In the genomic region with DNA sequence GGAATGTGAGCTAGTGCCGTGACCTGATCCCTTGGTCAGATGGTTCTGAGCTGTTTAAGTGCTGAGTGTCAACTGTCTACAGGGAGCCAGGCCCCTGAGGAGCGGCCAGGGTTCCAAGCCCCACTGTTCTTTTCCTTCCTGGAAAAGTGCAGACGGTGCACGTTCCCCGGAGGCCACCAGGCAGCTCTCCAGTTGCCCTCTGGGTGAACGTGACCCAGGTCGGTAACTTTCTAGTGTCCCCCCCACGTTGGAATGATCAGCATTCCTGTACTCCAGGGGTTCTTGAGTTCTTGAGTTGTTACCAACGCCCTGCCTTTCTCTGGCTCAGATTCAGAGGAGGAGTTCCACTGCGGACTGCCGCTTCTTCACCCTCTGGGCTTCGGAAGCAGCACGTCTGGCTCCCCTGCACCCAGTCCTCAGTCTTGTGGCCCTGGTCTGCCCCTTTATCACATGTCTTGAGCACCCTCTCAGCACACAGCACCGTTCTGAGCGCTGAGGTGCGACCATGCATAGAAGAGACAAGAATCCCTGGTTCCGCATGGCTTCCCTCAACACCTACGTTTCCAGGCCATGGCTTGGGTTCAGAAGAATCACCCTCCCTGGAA, we compare ENCODE assay signal across 13 cellular contexts.
DNase-seq lines count a peak whose midpoint lies in the region; ATAC-seq and TF ChIP-seq lines count a peak whose summit lies in the region.
"Had no signal": no experiment of that assay in that cellular context is flagged by ENCODE, and none has a peak within 500 bp of the region (broad histone marks: within the 10 kb centered on the region; RNA-seq: fewer than 3 reads in every experiment).

No MANE protein-coding gene starts in this region.

- no peak for TF ChIP-seq POLR2A in ovary (IDR thresholded peaks at IDR 0.05)

- peak; percentile 87 for ATAC-seq in Right ventricle myocardium superior (ENCODE audit: poor library complexity)
- ATAC-seq: activated CD4-positive, CD25-positive, alpha-beta regulatory T cell treated with anti-CD3 and anti-CD28 coated beads, Interleukin-2, amount 50 U/mL, for 24 hours; PC-3 had no signal

- TF ChIP-seq CTCF in ovary (IDR thresholded peaks at IDR 0.05) (no peak), BE2C (IDR thresholded peaks at IDR 0.05; ENCODE audit: low read depth, low read length) (no peak)

- WGBS in ovary, 3 donors, result 39 to 42% (median 41%) methylated on average over 18 of the region's 18 CpGs

- H3K27me3 ChIP-seq in BLaER1 treated with 17β-estradiol and CSF1 and Interleukin-3, amounts not matched to agents 10 nM and 100 nM, result no peaks in the 10 kb centered on the region; a peak in 1 of 22 replicates
- H3K27me3 ChIP-seq in ovary (no peaks in the 10 kb centered on the region), BE2C (no peaks in the 10 kb centered on the region), Karpas-422 (ENCODE audit: low read length) (no peaks in the 10 kb centered on the region)

- no peak overlapping the region for H2AFZ ChIP-seq in Karpas-422 (ENCODE audit: low read length)

- H3K9me2 ChIP-seq in Karpas-422 (replicated peaks; ENCODE audit: insufficient read depth, low read length), result no peaks in the 10 kb centered on the region

- TF ChIP-seq EP300 in ovary (IDR thresholded peaks at IDR 0.05), result no peak

- H3K4me1 ChIP-seq in BLaER1 treated with 17β-estradiol and CSF1 and Interleukin-3, amounts not matched to agents 10 nM and 100 nM, result peaks cover 18 to 38% (median 25%) of the 10 kb centered on the region in 10 experiments
- H3K4me1 ChIP-seq in ovary (ENCODE audit: insufficient read depth) (peaks cover 16% of the 10 kb centered on the region), BE2C (no peaks in the 10 kb centered on the region), Karpas-422 (ENCODE audit: low read length) (no peaks in the 10 kb centered on the region)

- peak overlapping the region in 2 of 11 experiments; percentile 1 to 10; a peak in 3 of 22 replicates for H3K9ac ChIP-seq in BLaER1 treated with 17β-estradiol and CSF1 and Interleukin-3, amounts not matched to agents 10 nM and 100 nM
- H3K9ac ChIP-seq in SK-N-MC (ENCODE audit: insufficient read length) (no peak overlapping the region), Karpas-422 (ENCODE audit: low read length) (no peak overlapping the region)

- no peaks in the 10 kb centered on the region for H3K79me2 ChIP-seq in Karpas-422 (ENCODE audit: low read length)

- DNase-seq in SK-N-MC (ENCODE audit: low read depth, low spot score) (no peak), Right ventricle myocardium superior (peak; percentile 81), ovary (peak in 3 of 5 donors; percentile 52 to 82 (median 78)), middle frontal gyrus (ENCODE audit: extremely low spot score, low spot score) (no peak), BE2C (no peak), Karpas-422 (no peak), hepatic stellate cell (ENCODE audit: low spot score) (no peak)
- DNase-seq: activated effector memory CD4-positive, alpha-beta T cell treated with anti-CD3 and anti-CD28 coated beads, Interleukin-2, amount 50 U/mL, for 16 hours; AML-193; NCI-H1436 treated with DMSO at 0.1 percent for 48 hours; PC-3 had no signal

- no peak overlapping the region for H3K27ac ChIP-seq in BLaER1 treated with 17β-estradiol and CSF1 and Interleukin-3, amounts not matched to agents 10 nM and 100 nM
- peak overlapping the region; percentile 70; the same call in 1 of the 2 replicates for H3K27ac ChIP-seq in SK-N-MC
- H3K27ac ChIP-seq in ovary, result no peak overlapping the region
- H3K27ac ChIP-seq in Karpas-422 (ENCODE audit: low read length), result no peak overlapping the region

- peaks cover 6 to 81% (median 22%) of the 10 kb centered on the region in 11 experiments; a peak in 17 of 22 replicates for H3K36me3 ChIP-seq in BLaER1 treated with 17β-estradiol and CSF1 and Interleukin-3, amounts not matched to agents 10 nM and 100 nM
- no peaks in the 10 kb centered on the region for H3K36me3 ChIP-seq in SK-N-MC (ENCODE audit: insufficient read depth, low read length)
- H3K36me3 ChIP-seq in ovary, result no peaks in the 10 kb centered on the region
- no peaks in the 10 kb centered on the region for H3K36me3 ChIP-seq in BE2C
- no peaks in the 10 kb centered on the region for H3K36me3 ChIP-seq in Karpas-422 (ENCODE audit: insufficient read depth, low read length)

- peak overlapping the region; percentile 51 to 90 (median 71) for H3K4me2 ChIP-seq in BLaER1 treated with 17β-estradiol and CSF1 and Interleukin-3, amounts not matched to agents 10 nM and 100 nM
- H3K4me2 ChIP-seq in Karpas-422 (ENCODE audit: low read depth, low read length, poor library complexity, severe bottlenecking), result no peak overlapping the region

- H4K20me1 ChIP-seq in BLaER1 treated with 17β-estradiol and CSF1 and Interleukin-3, amounts not matched to agents 10 nM and 100 nM, result peaks cover 0 to 14% (median 0%) of the 10 kb centered on the region in 11 experiments; a peak in 4 of 22 replicates
- no peaks in the 10 kb centered on the region for H4K20me1 ChIP-seq in Karpas-422 (ENCODE audit: insufficient read depth, low read depth, low read length)

- no peak overlapping the region for H3K4me3 ChIP-seq in BLaER1 treated with 17β-estradiol and CSF1 and Interleukin-3, amounts not matched to agents 10 nM and 100 nM
- H3K4me3 ChIP-seq in SK-N-MC, result no peak overlapping the region
- no peak overlapping the region for H3K4me3 ChIP-seq in ovary
- no peak overlapping the region for H3K4me3 ChIP-seq in BE2C (ENCODE audit: low read depth, low read length)
- no peak overlapping the region for H3K4me3 ChIP-seq in Karpas-422 (ENCODE audit: low read length)

- peaks cover 0 to 11% (median 0%) of the 10 kb centered on the region in 11 experiments; a peak in 3 of 22 replicates for H3K9me3 ChIP-seq in BLaER1 treated with 17β-estradiol and CSF1 and Interleukin-3, amounts not matched to agents 10 nM and 100 nM (replicated peaks in 1 of 11)
- H3K9me3 ChIP-seq in SK-N-MC (ENCODE audit: low read depth, low read length), result no peaks in the 10 kb centered on the region
- no peaks in the 10 kb centered on the region for H3K9me3 ChIP-seq in ovary
- H3K9me3 ChIP-seq in BE2C, result no peaks in the 10 kb centered on the region
- H3K9me3 ChIP-seq in Karpas-422 (ENCODE audit: low read length), result no peaks in the 10 kb centered on the region

- intact Hi-C loops in Right ventricle myocardium superior (cut with DNase I) (no loop called here), ovary (cut with DNase I) (loop anchor here in 1 of 4 donors (10.0 kb wide), 1 partner anchor 58 kb away; no protein-coding TSS in a partner anchor)

Comparison
In these comparisons a context has a peak if more than half of its experiments do, and no peak if none do; other contexts are left out.
1. DNase-seq: peak in Right ventricle myocardium superior (single experiment) and ovary (3 of 5); none in SK-N-MC (single experiment), middle frontal gyrus (single experiment), BE2C (single experiment), Karpas-422 (single experiment) and hepatic stellate cell (single experiment).